Comparison of ENCODE assay signal across 23 cellular contexts in the genomic region with DNA sequence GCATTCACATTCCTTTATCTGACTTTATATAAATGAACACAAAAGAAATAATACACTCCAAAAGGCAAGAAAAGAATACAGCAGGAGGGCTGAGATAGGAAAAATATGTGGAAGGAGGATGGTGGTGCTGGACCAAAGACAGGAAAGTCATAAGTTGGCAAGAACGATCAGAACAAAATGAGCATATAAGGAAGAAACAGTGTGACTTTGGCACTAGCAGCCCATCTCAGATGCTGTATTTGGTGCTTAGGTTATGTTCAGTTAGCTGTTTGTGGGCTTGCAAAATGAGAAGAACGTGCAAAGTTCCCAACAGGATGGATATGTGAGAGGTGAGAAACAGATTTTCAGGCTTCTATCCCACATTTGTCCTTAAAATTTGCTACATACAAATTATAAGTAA.
DNase-seq lines count a peak whose midpoint lies in the region; TF ChIP-seq lines count a peak whose summit lies in the region.
"Had no signal": no experiment of that assay in that cellular context is flagged by ENCODE, and none has a peak within 500 bp of the region (broad histone marks: within the 10 kb centered on the region; RNA-seq: fewer than 3 reads in every experiment).

No MANE protein-coding gene starts in this region.

- H3K36me3 ChIP-seq in testis (ENCODE audit: low read depth, missing control alignments) = no peaks in the 10 kb centered on the region
- H3K36me3 ChIP-seq: BLaER1, esophagus squamous epithelium, lower lobe of right lung, right lobe of liver, thyroid gland had no signal

- H3K9ac ChIP-seq in H9 (ENCODE audit: extremely low read depth, insufficient read length, low read length) = no peak overlapping the region
- H3K9ac ChIP-seq: BLaER1 had no signal

- H3T11ph ChIP-seq in H9 (ENCODE audit: low read length) = no peak overlapping the region

- H3K9me3 Mint-ChIP-seq in H9 = peaks cover 0 to 2% of the 10 kb centered on the region in 2 experiments; a peak in 1 of 5 replicates
- H3K9me3 Mint-ChIP-seq: endodermal cell had no signal

- no peak overlapping the region for H2BK12ac ChIP-seq in H9 (ENCODE audit: insufficient read length, low read depth, low read length)

- peaks cover 16 to 18% of the 10 kb centered on the region in 2 experiments for H3K4me1 Mint-ChIP-seq in H9
- H3K4me1 Mint-ChIP-seq: activated naive CD4-positive, alpha-beta T cell treated with anti-CD3 and anti-CD28 coated beads, Interleukin-2, amount 10 ng/mL, durations not matched to agents 7 days and 5 days; stimulated activated naive B cell treated with anti-CD40 and anti-IgM and Interleukin-4, amounts not matched to agents 10 μg/mL and 1 μg/mL and 100 μg/mL, for 72 hours had no signal

- H4K20me1 ChIP-seq in H9 (ENCODE audit: control insufficient read depth, insufficient read depth, insufficient read length) = no peaks in the 10 kb centered on the region
- H4K20me1 ChIP-seq: BLaER1 had no signal

- TF ChIP-seq POLR2A in testis (IDR thresholded peaks at IDR 0.05) = no peak

- H2BK120ac ChIP-seq in H9 (ENCODE audit: low read depth, low read length, poor library complexity, severe bottlenecking) = no peak overlapping the region

- no peaks in the 10 kb centered on the region for H3K79me1 ChIP-seq in H9 (ENCODE audit: insufficient read depth, low read depth, low read length, poor library complexity, severe bottlenecking)

- no peaks in the 10 kb centered on the region for H3K36me3 Mint-ChIP-seq in H9 (ENCODE audit: insufficient read depth in 1 of 3, low read depth in 3 of 3)
- H3K36me3 Mint-ChIP-seq: activated naive CD4-positive, alpha-beta T cell treated with anti-CD3 and anti-CD28 coated beads, Interleukin-2, amount 10 ng/mL, durations not matched to agents 7 days and 5 days; stimulated activated naive B cell treated with anti-CD40 and anti-IgM and Interleukin-4, amounts not matched to agents 10 μg/mL and 1 μg/mL and 100 μg/mL, for 72 hours had no signal

- H4K8ac ChIP-seq in H9 (replicated peaks; ENCODE audit: insufficient read length, low read depth, low read length) = no peak overlapping the region

- H3K4ac ChIP-seq in H9 (ENCODE audit: low read depth, low read length) = no peak overlapping the region

- no peak overlapping the region for H3K14ac ChIP-seq in H9 (ENCODE audit: insufficient read depth, low read length)

- no peak overlapping the region for H2BK20ac ChIP-seq in H9 (ENCODE audit: low read depth, low read length, poor library complexity, severe bottlenecking)

- H4K5ac ChIP-seq in H9 (ENCODE audit: insufficient read length, low read depth, low read length) = no peak overlapping the region

- H2AFZ ChIP-seq in H9 (ENCODE audit: low read length) = peak overlapping the region; percentile 56

- no peak overlapping the region for H3K4me2 ChIP-seq in H9 (ENCODE audit: insufficient read depth, insufficient read length, low read length)
- H3K4me2 ChIP-seq: BLaER1 had no signal

- H3K56ac ChIP-seq in H9 (ENCODE audit: insufficient read length, low read depth, low read length) = no peak overlapping the region

- no peak overlapping the region for H3K23ac ChIP-seq in H9 (ENCODE audit: insufficient read length, low read depth, low read length)

- H3K9me3 ChIP-seq in H9 (ENCODE audit: control insufficient read depth, low read depth, low read length) = no peaks in the 10 kb centered on the region
- H3K9me3 ChIP-seq in testis = no peaks in the 10 kb centered on the region
- H3K9me3 ChIP-seq: BLaER1, esophagus squamous epithelium, lower lobe of right lung, right lobe of liver, thyroid gland had no signal

- no peaks in the 10 kb centered on the region for H3K23me2 ChIP-seq in H9 (ENCODE audit: insufficient read length, low read depth, low read length, poor library complexity, severe bottlenecking)

- H3K27me3 Mint-ChIP-seq in H9 (ENCODE audit: low read depth) = no peaks in the 10 kb centered on the region
- H3K27me3 Mint-ChIP-seq: activated naive CD4-positive, alpha-beta T cell treated with anti-CD3 and anti-CD28 coated beads, Interleukin-2, amount 10 ng/mL, durations not matched to agents 7 days and 5 days; dendritic cell treated with granulocyte-macrophage colony-stimulating factor and Interleukin-4, amounts not matched to agents 40 ng/mL and 50 ng/mL, for 4 days; stimulated activated naive B cell treated with anti-CD40 and anti-IgM and Interleukin-4, amounts not matched to agents 10 μg/mL and 1 μg/mL and 100 μg/mL, for 72 hours had no signal

- no peak overlapping the region for H4K91ac ChIP-seq in H9 (ENCODE audit: insufficient read length, low read depth, low read length)

- DNase-seq in H9 (no peak), astrocyte of the hippocampus (ENCODE audit: low read depth, low spot score) (peak; percentile 12), fibroblast of the conjunctiva (ENCODE audit: low read depth) (peak; percentile 64), testis (peak; percentile 15), amniotic stem cell (lab: John Stamatoyannopoulos, UW) (no peak)
- no peak for DNase-seq in activated T-cell treated with anti-CD3 and anti-CD28 coated beads, Interleukin-2, amount 50 U/mL, for 48 hours
- no peak for DNase-seq in stimulated activated CD8-positive, alpha-beta memory T cell treated with anti-CD3 and anti-CD28 coated beads, Interleukin-4, amount 100 ng/mL, for 48 hours
- DNase-seq: activated CD4-positive, alpha-beta T cell treated with anti-CD3 and anti-CD28 coated beads, Interleukin-2, amount 50 U/mL, for 48 hours; activated naive CD4-positive, alpha-beta T cell treated with anti-CD3 and anti-CD28 coated beads, Interleukin-2, amount 10 ng/mL, durations not matched to agents 7 days and 5 days; amygdala; endodermal cell; esophagus squamous epithelium; lower lobe of right lung; NCI-H1092 treated with DMSO at 0.1 percent for 48 hours; NCI-H187 treated with DMSO at 0.1 percent for 48 hours; NCI-H524 treated with DMSO at 0.1 percent for 48 hours; right lobe of liver; SHP77 treated with DMSO at 0.1 percent for 48 hours; stimulated activated CD4-positive, alpha-beta T cell treated with anti-CD3 and anti-CD28 coated beads, Interleukin-4, amount 100 ng/mL, for 4 hours; stimulated activated naive B cell treated with anti-CD40 and anti-IgM and Interleukin-4, amounts not matched to agents 10 μg/mL and 1 μg/mL and 100 μg/mL, for 72 hours; thyroid gland had no signal

- H2AK5ac ChIP-seq in H9 (ENCODE audit: insufficient read length, low read length) = no peak overlapping the region

- no peaks in the 10 kb centered on the region for H3K79me2 ChIP-seq in H9 (ENCODE audit: insufficient read depth, low read length)

- H3K4me3 ChIP-seq in testis = no peak overlapping the region
- H3K4me3 ChIP-seq: BLaER1, esophagus squamous epithelium, lower lobe of right lung, right lobe of liver, thyroid gland had no signal

- WGBS in H9 (ENCODE audit: extremely low coverage, insufficient read length, low lambda C conversion rate) = no CpG with 5 or more reads among the region's 2 CpGs
- WGBS in testis, 2 donors = 31 to 37% methylated on average over 2 of the region's 2 CpGs

- no peak overlapping the region for H3K27ac ChIP-seq in H9 (ENCODE audit: insufficient read length, low read depth, low read length)
- no peak overlapping the region for H3K27ac ChIP-seq in testis
- H3K27ac ChIP-seq: BLaER1, lower lobe of right lung, right lobe of liver, thyroid gland had no signal

- intact Hi-C loops in testis (cut with DNase I; ENCODE audit: low total_unique reads) = no loop called here

- H3K27me3 ChIP-seq in H9 (ENCODE audit: insufficient read depth, low read length) (no peaks in the 10 kb centered on the region), testis (no peaks in the 10 kb centered on the region)
- H3K27me3 ChIP-seq: BLaER1, esophagus squamous epithelium, right lobe of liver, thyroid gland had no signal

- H2BK5ac ChIP-seq in H9 (ENCODE audit: insufficient read length, low read length) = no peak overlapping the region

- no peak for TF ChIP-seq CTCF in H9 (conservative IDR thresholded peaks at IDR 0.05)
- no peak for TF ChIP-seq CTCF in testis (IDR thresholded peaks at IDR 0.05)

- H3K4me1 ChIP-seq in H9 (ENCODE audit: insufficient read depth, low read length) (peaks cover 3% of the 10 kb centered on the region; the same call in 1 of the 2 replicates), testis (no peaks in the 10 kb centered on the region)
- H3K4me1 ChIP-seq: BLaER1, esophagus squamous epithelium, lower lobe of right lung, right lobe of liver, thyroid gland had no signal

- H3K4me3 Mint-ChIP-seq in H9 = no peak overlapping the region
- H3K4me3 Mint-ChIP-seq: activated naive CD4-positive, alpha-beta T cell treated with anti-CD3 and anti-CD28 coated beads, Interleukin-2, amount 10 ng/mL, durations not matched to agents 7 days and 5 days; dendritic cell treated with granulocyte-macrophage colony-stimulating factor and Interleukin-4, amounts not matched to agents 40 ng/mL and 50 ng/mL, for 4 days; endodermal cell; stimulated activated naive B cell treated with anti-CD40 and anti-IgM and Interleukin-4, amounts not matched to agents 10 μg/mL and 1 μg/mL and 100 μg/mL, for 72 hours had no signal

- no peak overlapping the region for H2BK15ac ChIP-seq in H9 (ENCODE audit: low read depth, low read length)

- H3K27ac Mint-ChIP-seq in H9 = peak overlapping the region in 1 of 3 experiments; percentile 37; a peak in 2 of 7 replicates
- H3K27ac Mint-ChIP-seq: activated naive CD4-positive, alpha-beta T cell treated with anti-CD3 and anti-CD28 coated beads, Interleukin-2, amount 10 ng/mL, durations not matched to agents 7 days and 5 days; dendritic cell treated with granulocyte-macrophage colony-stimulating factor and Interleukin-4, amounts not matched to agents 40 ng/mL and 50 ng/mL, for 4 days; endodermal cell; stimulated activated naive B cell treated with anti-CD40 and anti-IgM and Interleukin-4, amounts not matched to agents 10 μg/mL and 1 μg/mL and 100 μg/mL, for 72 hours had no signal

- H3K18ac ChIP-seq in H9 (ENCODE audit: insufficient read length, low read depth, low read length) = no peak overlapping the region

Comparison
In these comparisons a context has a peak if more than half of its experiments do, and no peak if none do; other contexts are left out.
1. DNase-seq: peak in astrocyte of the hippocampus (single experiment), fibroblast of the conjunctiva (single experiment) and testis (single experiment); none in H9 (single experiment), activated T-cell treated with anti-CD3 and anti-CD28 coated beads, Interleukin-2, amount 50 U/mL, for 48 hours (0 of 2), stimulated activated CD8-positive, alpha-beta memory T cell treated with anti-CD3 and anti-CD28 coated beads, Interleukin-4, amount 100 ng/mL, for 48 hours (single experiment) and amniotic stem cell (single experiment).